ENCODE assay signal across 22 cellular contexts in genomic region chr1:207333620-207334019, GRCh38. TPM values are rescaled to one million over a fixed set of nuclear protein-coding genes. Genes with fewer than 3 reads are reported as not detected.
DNase-seq lines count a peak whose midpoint lies in the region; ATAC-seq lines count a peak whose summit lies in the region.
"Had no signal": no experiment of that assay in that cellular context is flagged by ENCODE, and none has a peak within 500 bp of the region (broad histone marks: within the 10 kb centered on the region; RNA-seq: fewer than 3 reads in every experiment).

No MANE protein-coding gene starts in this region.

- peaks cover 0 to 9% of the 10 kb centered on the region in 2 donors for H3K9me3 ChIP-seq in CD4-positive, alpha-beta memory T cell (ENCODE audit: control insufficient read depth in 1 of 2, low read length in 2 of 2)
- H3K9me3 ChIP-seq: BE2C, pancreas, sigmoid colon had no signal

- ATAC-seq in activated CD8-positive, alpha-beta T cell treated with anti-CD3 and anti-CD28 coated beads, Interleukin-2, amount 10 ng/mL, durations not matched to agents 7 days and 5 days, result no peak
- ATAC-seq in memory B cell (ENCODE audit: low read depth) (no peak), GM21390 (IDR thresholded peaks at IDR 0.05; ENCODE audit: unreplicated experiment) (no peak), HG02973 (IDR thresholded peaks at IDR 0.05; ENCODE audit: unreplicated experiment) (no peak)
- ATAC-seq: pancreas had no signal

- H3K36me3 ChIP-seq in CD4-positive, alpha-beta memory T cell (ENCODE audit: insufficient read depth, low read length), result peaks cover 32% of the 10 kb centered on the region
- H3K36me3 ChIP-seq: BE2C had no signal

- CTCF ChIA-PET in CD4-positive, alpha-beta memory T cell (lab: Charles Lee; ENCODE audit: partially characterized antibody), result interaction anchor here (1.1 kb wide), 1 partner anchor 11 kb away, joined by 3 read pairs; the partner anchor contains the start of gene CD55
- CTCF ChIA-PET in activated CD8-positive, alpha-beta T cell treated with anti-CD3 and anti-CD28 coated beads, Interleukin-2, amount 10 ng/mL, durations not matched to agents 7 days and 5 days (lab: Charles Lee), result interaction anchor here (4.3 kb wide), 1 partner anchor 11 kb away, joined by 46 read pairs; the partner anchor contains the start of gene CD55

- no peak overlapping the region for H3K27ac ChIP-seq in CD4-positive, alpha-beta memory T cell (ENCODE audit: low read depth, low read length)
- H3K27ac ChIP-seq: 22Rv1, adrenal gland, pancreas, sigmoid colon had no signal

- peaks cover 69% of the 10 kb centered on the region for H3K4me1 Mint-ChIP-seq in T-helper 1 cell treated with Interleukin-12 subunit alpha and Interleukin-12 subunit beta and Interleukin-4 antibody, amounts not matched to agents 30 μg/mL and 1 μg/mL, for 36 hours (ENCODE audit: low read depth)
- peaks cover 37 to 57% (median 46%) of the 10 kb centered on the region in 4 donors for H3K4me1 Mint-ChIP-seq in CD4-positive, alpha-beta memory T cell
- peaks cover 74% of the 10 kb centered on the region for H3K4me1 Mint-ChIP-seq in activated CD8-positive, alpha-beta T cell treated with anti-CD3 and anti-CD28 coated beads, Interleukin-2, amount 10 ng/mL, durations not matched to agents 7 days and 5 days (ENCODE audit: low read depth)
- H3K4me1 Mint-ChIP-seq in memory B cell, result peaks cover 42% of the 10 kb centered on the region

- POLR2A ChIA-PET in CD4-positive, alpha-beta memory T cell (lab: Charles Lee; ENCODE audit: partially characterized antibody), result interaction anchor here (5.4 kb wide), 1 partner anchor 13 kb away, joined by 78 read pairs; the partner anchor contains the start of gene CD55
- POLR2A ChIA-PET in activated CD8-positive, alpha-beta T cell treated with anti-CD3 and anti-CD28 coated beads, Interleukin-2, amount 10 ng/mL, durations not matched to agents 7 days and 5 days (lab: Charles Lee), result interaction anchor here (5.1 kb wide), 1 partner anchor 10 kb away, joined by 169 read pairs; the partner anchor contains the start of gene CD55

- intact Hi-C loops in CD4-positive, alpha-beta memory T cell (cut with micrococcal nuclease), result loop anchor here (2.0 kb wide), 2 partner anchors 13 to 151 kb away; partner anchors contain the start of gene CD55

- peak overlapping the region; percentile 84 for H3K27ac Mint-ChIP-seq in T-helper 1 cell treated with Interleukin-12 subunit alpha and Interleukin-12 subunit beta and Interleukin-4 antibody, amounts not matched to agents 30 μg/mL and 1 μg/mL, for 36 hours
- peak overlapping the region in 6 of 7 donors; percentile 4 to 88 (median 70) for H3K27ac Mint-ChIP-seq in CD4-positive, alpha-beta memory T cell
- peak overlapping the region; percentile 60 for H3K27ac Mint-ChIP-seq in activated CD8-positive, alpha-beta T cell treated with anti-CD3 and anti-CD28 coated beads, Interleukin-2, amount 10 ng/mL, durations not matched to agents 7 days and 5 days
- H3K27ac Mint-ChIP-seq in memory B cell, result peak overlapping the region; percentile 100

- H3K36me3 Mint-ChIP-seq in T-helper 1 cell treated with Interleukin-12 subunit alpha and Interleukin-12 subunit beta and Interleukin-4 antibody, amounts not matched to agents 30 μg/mL and 1 μg/mL, for 36 hours (ENCODE audit: low read depth), result peaks cover 76% of the 10 kb centered on the region
- peaks cover 71 to 72% of the 10 kb centered on the region in 2 donors for H3K36me3 Mint-ChIP-seq in CD4-positive, alpha-beta memory T cell
- H3K36me3 Mint-ChIP-seq in activated CD8-positive, alpha-beta T cell treated with anti-CD3 and anti-CD28 coated beads, Interleukin-2, amount 10 ng/mL, durations not matched to agents 7 days and 5 days (ENCODE audit: low read depth), result peaks cover 94% of the 10 kb centered on the region
- H3K36me3 Mint-ChIP-seq in memory B cell, result peaks cover 38% of the 10 kb centered on the region

- no peak for DNase-seq in T-helper 1 cell
- DNase-seq in CD4-positive, alpha-beta memory T cell, result no peak
- DNase-seq in activated CD8-positive, alpha-beta T cell treated with anti-CD3 and anti-CD28 coated beads, Interleukin-2, amount 10 ng/mL, durations not matched to agents 7 days and 5 days, result no peak
- DNase-seq in memory B cell (ENCODE audit: low spot score in 2 of 2), result no peak
- DNase-seq in 8988T, result no peak
- DNase-seq: activated CD4-positive, CD25-positive, alpha-beta regulatory T cell; adrenal gland; BE2C; dermis blood vessel endothelial cell; DMS 273 treated with DMSO at 0.1 percent for 48 hours; GDM1; hypothalamus; NCI-H1436; NCI-H2171; NCI-H526; pancreas; SHP77 treated with DMSO at 0.1 percent for 48 hours; sigmoid colon had no signal

- peaks cover 21% of the 10 kb centered on the region for H3K9me3 Mint-ChIP-seq in T-helper 1 cell treated with Interleukin-12 subunit alpha and Interleukin-12 subunit beta and Interleukin-4 antibody, amounts not matched to agents 30 μg/mL and 1 μg/mL, for 36 hours
- H3K9me3 Mint-ChIP-seq in CD4-positive, alpha-beta memory T cell, result peaks cover 0 to 22% (median 19%) of the 10 kb centered on the region in 8 donors
- H3K9me3 Mint-ChIP-seq in activated CD8-positive, alpha-beta T cell treated with anti-CD3 and anti-CD28 coated beads, Interleukin-2, amount 10 ng/mL, durations not matched to agents 7 days and 5 days (ENCODE audit: insufficient read depth), result peaks cover 42% of the 10 kb centered on the region
- H3K9me3 Mint-ChIP-seq in memory B cell, result peaks cover 1% of the 10 kb centered on the region

- peak overlapping the region; percentile 78 for H3K4me3 Mint-ChIP-seq in T-helper 1 cell treated with Interleukin-12 subunit alpha and Interleukin-12 subunit beta and Interleukin-4 antibody, amounts not matched to agents 30 μg/mL and 1 μg/mL, for 36 hours
- peak overlapping the region in 1 of 8 donors; percentile 60 for H3K4me3 Mint-ChIP-seq in CD4-positive, alpha-beta memory T cell
- H3K4me3 Mint-ChIP-seq in activated CD8-positive, alpha-beta T cell treated with anti-CD3 and anti-CD28 coated beads, Interleukin-2, amount 10 ng/mL, durations not matched to agents 7 days and 5 days, result no peak overlapping the region
- H3K4me3 Mint-ChIP-seq in memory B cell, result peak overlapping the region; percentile 72

- H3K27me3 ChIP-seq in CD4-positive, alpha-beta memory T cell (ENCODE audit: insufficient read depth, low read length), result no peaks in the 10 kb centered on the region
- H3K27me3 ChIP-seq: adrenal gland, BE2C, pancreas, sigmoid colon had no signal

- peaks cover 38% of the 10 kb centered on the region for H3K4me1 ChIP-seq in CD4-positive, alpha-beta memory T cell (ENCODE audit: insufficient read depth, low read length)
- H3K4me1 ChIP-seq: BE2C, pancreas, sigmoid colon had no signal

- no peaks in the 10 kb centered on the region for H3K27me3 Mint-ChIP-seq in T-helper 1 cell treated with Interleukin-12 subunit alpha and Interleukin-12 subunit beta and Interleukin-4 antibody, amounts not matched to agents 30 μg/mL and 1 μg/mL, for 36 hours (ENCODE audit: low read depth)
- no peaks in the 10 kb centered on the region for H3K27me3 Mint-ChIP-seq in CD4-positive, alpha-beta memory T cell
- no peaks in the 10 kb centered on the region for H3K27me3 Mint-ChIP-seq in activated CD8-positive, alpha-beta T cell treated with anti-CD3 and anti-CD28 coated beads, Interleukin-2, amount 10 ng/mL, durations not matched to agents 7 days and 5 days (ENCODE audit: low read depth)
- H3K27me3 Mint-ChIP-seq in memory B cell, result no peaks in the 10 kb centered on the region

- H3K4me3 ChIP-seq in CD4-positive, alpha-beta memory T cell (ENCODE audit: low read length in 2 of 2), result no peak overlapping the region
- H3K4me3 ChIP-seq: adrenal gland, pancreas, sigmoid colon had no signal

RNA-seq across cellular contexts. Expression of gene CD55, which starts 12.1 kb away (rescaled TPM):
- 10 to 100 TPM; 69.0 to 77.3 TPM for total RNA-seq in CD4-positive, alpha-beta memory T cell
- 10 to 100 TPM; 73.2 to 92.1 TPM for polyA plus RNA-seq in CD4-positive, alpha-beta memory T cell
- 10 to 100 TPM; 82.1 to 85.5 TPM for total RNA-seq in activated CD8-positive, alpha-beta T cell treated with anti-CD3 and anti-CD28 coated beads, Interleukin-2, amount 10 ng/mL, durations not matched to agents 7 days and 5 days
